13 cellular contexts compared by ENCODE assay signal in genomic region chr1:223775711-223776074, GRCh38.
DNase-seq lines count a peak whose midpoint lies in the region; ATAC-seq and TF ChIP-seq lines count a peak whose summit lies in the region.
"Had no signal": no experiment of that assay in that cellular context is flagged by ENCODE, and none has a peak within 500 bp of the region (broad histone marks: within the 10 kb centered on the region; RNA-seq: fewer than 3 reads in every experiment).

No MANE protein-coding gene starts in this region.

- no peak overlapping the region for H4K91ac ChIP-seq in IMR-90 (ENCODE audit: insufficient read depth, low read depth, low read length)

- H3K56ac ChIP-seq in IMR-90 (ENCODE audit: extremely low read depth, insufficient read depth, low read length), result no peak overlapping the region

- H3K27ac Mint-ChIP-seq in CD14-positive monocyte, result peak overlapping the region in 5 of 7 donors; percentile 33 to 88 (median 58)
- H3K27ac Mint-ChIP-seq in naive thymus-derived CD8-positive, alpha-beta T cell, result peak overlapping the region; percentile 5 to 93 (median 82)

- H3K4ac ChIP-seq in IMR-90 (ENCODE audit: low read depth, low read length), result no peak overlapping the region

- peak overlapping the region; percentile 23; the same call in 1 of the 2 replicates for H3K23ac ChIP-seq in IMR-90 (ENCODE audit: low read depth, low read length)

- no peak overlapping the region for H3K18ac ChIP-seq in IMR-90 (ENCODE audit: low read depth, low read length)

- no peak overlapping the region for H2BK120ac ChIP-seq in IMR-90 (ENCODE audit: low read depth, low read length)

- H3K27ac ChIP-seq in IMR-90 (ENCODE audit: insufficient read depth, low read length) (no peak overlapping the region), brain microvascular endothelial cell (peak overlapping the region; percentile 84)
- H3K27ac ChIP-seq: prostate gland, vagina had no signal

- in situ Hi-C loops in IMR-90 (cut with MboI; ENCODE audit: low sequenced_read_pairs) (no loop called here), brain microvascular endothelial cell (cut with HindIII; ENCODE audit: low pct_ligation_motif_present, low sequenced_read_pairs) (no loop called here)

- H2BK15ac ChIP-seq in IMR-90 (ENCODE audit: low read depth, low read length), result no peak overlapping the region

- no peak overlapping the region for H4K8ac ChIP-seq in IMR-90 (ENCODE audit: low read depth in 2 of 2, low read length in 2 of 2)

- no peak overlapping the region for H2BK5ac ChIP-seq in IMR-90 (ENCODE audit: low read depth, low read length, poor library complexity, severe bottlenecking)

- H3K9me3 ChIP-seq in IMR-90 (ENCODE audit: control insufficient read depth, insufficient read depth, low read length), result no peaks in the 10 kb centered on the region
- H3K9me3 ChIP-seq: prostate gland, vagina had no signal

- no peak overlapping the region for H4K5ac ChIP-seq in IMR-90 (ENCODE audit: low read depth, low read length)

- dilution Hi-C loops in IMR-90 (cut with HindIII; ENCODE audit: low sequenced_read_pairs, unreplicated experiment), result no loop called here

- H3K4me1 Mint-ChIP-seq in CD14-positive monocyte, result peaks cover 7% of the 10 kb centered on the region
- H3K4me1 Mint-ChIP-seq in naive thymus-derived CD8-positive, alpha-beta T cell, result peaks cover 6 to 21% (median 9%) of the 10 kb centered on the region in 4 donors

- DNase-seq in CD14-positive monocyte (ENCODE audit: low spot score) (no peak), IMR-90 (no peak), brain microvascular endothelial cell (no peak), iPS-NIHi11 (ENCODE audit: low spot score) (no peak), D341Med (ENCODE audit: low spot score) (no peak)
- DNase-seq in naive thymus-derived CD8-positive, alpha-beta T cell, result no peak
- DNase-seq in stimulated activated naive CD4-positive, alpha-beta T cell treated with Interleukin-2 at 50 U/mL for 16 hours (lab: John Stamatoyannopoulos, UW), result no peak
- DNase-seq: H9, NCI-H2029 had no signal

- peaks cover 0 to 1% (median 0%) of the 10 kb centered on the region in 3 donors for H3K27me3 Mint-ChIP-seq in CD14-positive monocyte (ENCODE audit: low read depth in 3 of 3)
- no peaks in the 10 kb centered on the region for H3K27me3 Mint-ChIP-seq in naive thymus-derived CD8-positive, alpha-beta T cell

- BruUV-seq in IMR-90 (replicated peaks; lab: Mats Ljungman, UMichigan), result no TSS peak

- TF ChIP-seq RAD21 in IMR-90 (IDR thresholded peaks at IDR 0.05; ENCODE audit: low read length), result no peak

- peaks cover 90 to 91% of the 10 kb centered on the region in 2 donors for H3K36me3 Mint-ChIP-seq in CD14-positive monocyte
- H3K36me3 Mint-ChIP-seq in naive thymus-derived CD8-positive, alpha-beta T cell, result peaks cover 13 to 88% (median 26%) of the 10 kb centered on the region in 3 donors

- H4K20me1 ChIP-seq in IMR-90 (ENCODE audit: insufficient read depth, low read length), result peaks cover 12% of the 10 kb centered on the region

- intact Hi-C loops in CD14-positive monocyte (cut with micrococcal nuclease), result no loop called here
- intact Hi-C loops in IMR-90 (cut with micrococcal nuclease), result no loop called here

- peaks cover 22% of the 10 kb centered on the region for H3K4me1 ChIP-seq in IMR-90 (ENCODE audit: control insufficient read depth, insufficient read depth, low read length)
- H3K4me1 ChIP-seq: prostate gland had no signal

- H2AK5ac ChIP-seq in IMR-90 (ENCODE audit: low read depth, low read length), result no peak overlapping the region

- H3K9me1 ChIP-seq in IMR-90 (ENCODE audit: insufficient read depth, low read length), result peaks cover 10% of the 10 kb centered on the region

- no CpG with 5 or more reads among the region's 1 CpG for WGBS in IMR-90 (ENCODE audit: extremely low coverage in 2 of 2, insufficient read length in 1 of 2), 2 experiments

- H3K27me3 ChIP-seq in IMR-90 (ENCODE audit: control insufficient read depth, insufficient read depth, low read length) (no peaks in the 10 kb centered on the region), brain microvascular endothelial cell (replicated peaks) (no peaks in the 10 kb centered on the region)
- H3K27me3 ChIP-seq: vagina had no signal

- no peak overlapping the region for H2AK9ac ChIP-seq in IMR-90 (replicated peaks; ENCODE audit: low read depth, low read length, poor library complexity)

- H3K36me3 ChIP-seq in IMR-90 (ENCODE audit: control insufficient read depth, insufficient read depth, low read length) (peaks cover 60% of the 10 kb centered on the region), brain microvascular endothelial cell (replicated peaks) (peaks cover 72% of the 10 kb centered on the region)

- POLR2A ChIA-PET in IMR-90 (lab: Charles Lee; ENCODE audit: unreplicated experiment), result no interaction called here
- POLR2A ChIA-PET in naive thymus-derived CD8-positive, alpha-beta T cell (lab: Charles Lee), result no interaction called here

- H3K4me3 ChIP-seq in IMR-90 (ENCODE audit: insufficient read depth, low read depth, low read length) (no peak overlapping the region), brain microvascular endothelial cell (ENCODE audit: low read depth, low read length) (no peak overlapping the region)
- H3K4me3 ChIP-seq: prostate gland, vagina had no signal

- no peak overlapping the region for H3K9ac ChIP-seq in IMR-90 (ENCODE audit: low read depth, low read length)

- H2BK20ac ChIP-seq in IMR-90 (ENCODE audit: low read depth, low read length), result no peak overlapping the region

- TF ChIP-seq CTCF in CD14-positive monocyte (IDR thresholded peaks at IDR 0.05), result no peak
- no peak for TF ChIP-seq CTCF in IMR-90 (conservative IDR thresholded peaks at IDR 0.05; ENCODE audit: low read depth, low read length)
- no peak for TF ChIP-seq CTCF in brain microvascular endothelial cell (IDR thresholded peaks at IDR 0.05; ENCODE audit: low read depth, low read length, missing control alignments)

- no peak for ATAC-seq in IMR-90 (ENCODE audit: low read depth)
- no peak for ATAC-seq in naive thymus-derived CD8-positive, alpha-beta T cell
- no peak for ATAC-seq in HG03457 (IDR thresholded peaks at IDR 0.05; ENCODE audit: unreplicated experiment)
- ATAC-seq: HepG2 had no signal

- CTCF ChIA-PET in IMR-90 (lab: Yijun Ruan, JAX), result interaction anchor here (1.1 kb wide), 1 partner anchor 80 kb away, joined by 5 read pairs; no protein-coding TSS in a partner anchor

- no peak overlapping the region for H2AFZ ChIP-seq in IMR-90 (replicated peaks; ENCODE audit: low read length, poor library complexity)

- no peak for TF ChIP-seq POLR2A in IMR-90 (IDR thresholded peaks at IDR 0.05; ENCODE audit: low read depth, low read length)

- peaks cover 10 to 35% of the 10 kb centered on the region in 2 experiments for H3K79me1 ChIP-seq in IMR-90 (ENCODE audit: low read depth in 1 of 2, low read length in 2 of 2)

- no peaks in the 10 kb centered on the region for H3K9me3 Mint-ChIP-seq in CD14-positive monocyte
- H3K9me3 Mint-ChIP-seq in naive thymus-derived CD8-positive, alpha-beta T cell, result no peaks in the 10 kb centered on the region
- H3K9me3 Mint-ChIP-seq: H9 had no signal

- H3K4me2 ChIP-seq in IMR-90 (ENCODE audit: low read depth, low read length), result no peak overlapping the region

- no peak overlapping the region for H3K4me3 Mint-ChIP-seq in CD14-positive monocyte
- no peak overlapping the region for H3K4me3 Mint-ChIP-seq in naive thymus-derived CD8-positive, alpha-beta T cell
- H3K4me3 Mint-ChIP-seq: H9 had no signal

- H3K14ac ChIP-seq in IMR-90 (replicated peaks; ENCODE audit: low read depth, low read length), result no peak overlapping the region

TF ChIP-seq in IMR-90, 13 proteins besides CTCF, POLR2A, EP300 and RAD21:
- TF ChIP-seq RFX5 (IDR thresholded peaks at IDR 0.05; ENCODE audit: low read depth, low read length) (no peak), CEBPB (IDR thresholded peaks at IDR 0.05; ENCODE audit: low read depth, low read length) (no peak), FOS (IDR thresholded peaks at IDR 0.05; ENCODE audit: low read depth, low read length) (no peak), MAZ (IDR thresholded peaks at IDR 0.05; ENCODE audit: borderline replicate concordance, low read depth, low read length) (no peak), NFE2L2 (IDR thresholded peaks at IDR 0.05; ENCODE audit: low read depth, low read length) (no peak), BHLHE40 (IDR thresholded peaks at IDR 0.05; ENCODE audit: low read depth, low read length) (no peak), MAFK (IDR thresholded peaks at IDR 0.05; ENCODE audit: low read depth, low read length) (no peak), CHD1 (IDR thresholded peaks at IDR 0.05; ENCODE audit: low read depth, low read length) (no peak), RCOR1 (IDR thresholded peaks at IDR 0.05; ENCODE audit: insufficient replicate concordance, low read length) (no peak), SMC3 (IDR thresholded peaks at IDR 0.05; ENCODE audit: low read depth, low read length) (no peak), ELK1 (IDR thresholded peaks at IDR 0.05; ENCODE audit: borderline replicate concordance, low read depth, low read length) (no peak), USF2 (IDR thresholded peaks at IDR 0.05; ENCODE audit: low read depth, low read length) (no peak), MXI1 (IDR thresholded peaks at IDR 0.05; ENCODE audit: borderline replicate concordance, low read depth, low read length) (no peak)
TF ChIP-seq in IMR-90: peak in this region for 0.
